In the genomic region with DNA sequence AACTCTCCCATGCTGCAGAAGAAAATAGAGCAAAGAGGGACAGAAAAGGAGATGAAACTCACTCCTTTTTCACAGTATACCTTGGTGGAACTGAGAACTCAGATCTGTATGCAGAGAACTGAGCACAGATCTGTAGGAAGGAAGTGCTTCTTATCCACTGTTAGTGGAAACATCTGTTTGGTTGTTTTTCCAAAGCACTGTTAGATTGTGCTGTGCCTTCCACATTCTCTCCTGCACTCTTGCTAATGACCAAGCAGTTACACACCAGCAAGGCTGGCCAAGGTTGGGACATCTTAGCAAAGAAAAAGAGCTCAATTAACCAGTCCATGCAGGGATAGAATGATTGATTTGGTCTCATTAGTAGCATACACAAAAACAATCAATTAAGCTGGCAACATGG, we compare ENCODE assay signal across 1 cellular context.
TF ChIP-seq lines count a peak whose summit lies in the region.

No MANE protein-coding gene starts in this region.

TF ChIP-seq in K562, 482 proteins besides CTCF, POLR2A, EP300 and RAD21:
- TF ChIP-seq, protein P1, sequence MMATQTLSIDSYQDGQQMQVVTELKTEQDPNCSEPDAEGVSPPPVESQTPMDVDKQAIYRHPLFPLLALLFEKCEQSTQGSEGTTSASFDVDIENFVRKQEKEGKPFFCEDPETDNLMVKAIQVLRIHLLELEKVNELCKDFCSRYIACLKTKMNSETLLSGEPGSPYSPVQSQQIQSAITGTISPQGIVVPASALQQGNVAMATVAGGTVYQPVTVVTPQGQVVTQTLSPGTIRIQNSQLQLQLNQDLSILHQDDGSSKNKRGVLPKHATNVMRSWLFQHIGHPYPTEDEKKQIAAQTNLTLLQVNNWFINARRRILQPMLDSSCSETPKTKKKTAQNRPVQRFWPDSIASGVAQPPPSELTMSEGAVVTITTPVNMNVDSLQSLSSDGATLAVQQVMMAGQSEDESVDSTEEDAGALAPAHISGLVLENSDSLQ (IDR thresholded peaks at IDR 0.05): no peak
- TF ChIP-seq, protein P2, sequence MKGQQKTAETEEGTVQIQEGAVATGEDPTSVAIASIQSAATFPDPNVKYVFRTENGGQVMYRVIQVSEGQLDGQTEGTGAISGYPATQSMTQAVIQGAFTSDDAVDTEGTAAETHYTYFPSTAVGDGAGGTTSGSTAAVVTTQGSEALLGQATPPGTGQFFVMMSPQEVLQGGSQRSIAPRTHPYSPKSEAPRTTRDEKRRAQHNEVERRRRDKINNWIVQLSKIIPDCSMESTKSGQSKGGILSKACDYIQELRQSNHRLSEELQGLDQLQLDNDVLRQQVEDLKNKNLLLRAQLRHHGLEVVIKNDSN (CRISPR knock-in tag; IDR thresholded peaks at IDR 0.05): no peak
- TF ChIP-seq ZNF696 (CRISPR knock-in tag; conservative IDR thresholded peaks at IDR 0.05): no peak
